ENCODE assay signal across 9 cellular contexts in the genomic region with DNA sequence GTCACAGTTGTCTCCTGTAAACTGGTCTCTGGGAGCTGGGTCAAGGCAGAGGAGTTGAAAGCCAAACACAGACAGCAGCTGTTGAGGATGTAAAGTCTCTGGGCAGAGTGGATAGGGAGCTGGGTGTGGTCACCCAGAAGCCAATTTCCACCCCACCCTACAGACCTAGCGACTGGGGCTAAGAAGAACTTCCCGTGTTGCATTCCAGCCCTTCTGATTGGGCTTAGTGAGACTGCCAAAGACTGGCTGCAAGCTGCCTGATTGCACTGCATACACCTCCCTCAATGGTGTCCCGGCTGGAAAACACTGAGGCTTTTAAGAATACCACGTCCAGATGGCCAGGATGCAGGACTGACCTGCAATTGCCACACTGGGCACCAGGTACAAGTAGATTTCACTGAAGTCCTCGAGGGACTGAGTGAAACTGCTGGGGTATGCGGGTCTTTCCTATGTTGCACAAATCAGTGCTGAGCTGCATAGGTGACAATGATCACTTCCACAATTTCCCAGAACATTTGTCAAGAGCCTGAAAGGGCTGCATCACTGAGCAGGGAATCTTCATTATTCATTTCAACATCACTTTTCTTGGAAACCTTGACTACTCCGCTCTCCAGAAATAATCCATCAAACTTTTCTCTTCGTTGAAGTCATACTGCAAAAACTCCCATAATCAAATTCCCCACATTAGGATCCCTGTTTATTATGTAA. TPM values are rescaled to one million over a fixed set of nuclear protein-coding genes. Genes with fewer than 3 reads are reported as not detected.
DNase-seq lines count a peak whose midpoint lies in the region; ATAC-seq and TF ChIP-seq lines count a peak whose summit lies in the region.
"Had no signal": no experiment of that assay in that cellular context is flagged by ENCODE, and none has a peak within 500 bp of the region (broad histone marks: within the 10 kb centered on the region; RNA-seq: fewer than 3 reads in every experiment).

No MANE protein-coding gene starts in this region.

- peaks cover 8% of the 10 kb centered on the region for H3K36me3 Mint-ChIP-seq in CD8-positive, alpha-beta T cell
- no peaks in the 10 kb centered on the region for H3K36me3 Mint-ChIP-seq in naive thymus-derived CD8-positive, alpha-beta T cell
- H3K36me3 Mint-ChIP-seq in glutamatergic neuron (ENCODE audit: unreplicated experiment): no peaks in the 10 kb centered on the region

- H3K4me3 ChIP-seq in CD8-positive, alpha-beta T cell (ENCODE audit: low read depth, low read length): no peak overlapping the region

- H3K36me3 ChIP-seq in CD8-positive, alpha-beta T cell (ENCODE audit: insufficient read depth, low read length): no peaks in the 10 kb centered on the region

- intact Hi-C loops in CD8-positive, alpha-beta T cell (cut with DNase I, micrococcal nuclease): no loop called here

- ATAC-seq in CD8-positive, alpha-beta T cell: no peak
- no peak for ATAC-seq in naive thymus-derived CD8-positive, alpha-beta T cell

- POLR2A ChIA-PET in CD8-positive, alpha-beta T cell (lab: Charles Lee): interaction anchor here (0.6 to 7.8 kb wide), 5 partner anchors 7 to 22 kb away, joined by 3 to 92 read pairs (median 14); no protein-coding TSS in a partner anchor
- POLR2A ChIA-PET in naive thymus-derived CD8-positive, alpha-beta T cell (lab: Charles Lee): interaction anchor here (0.6 to 8.3 kb wide), 8 partner anchors 10 to 1066 kb away, joined by 3 to 149 read pairs (median 4); no protein-coding TSS in a partner anchor

- peaks cover 74% of the 10 kb centered on the region for H3K4me1 Mint-ChIP-seq in CD8-positive, alpha-beta T cell (ENCODE audit: low read depth)
- peaks cover 42 to 88% (median 78%) of the 10 kb centered on the region in 4 donors for H3K4me1 Mint-ChIP-seq in naive thymus-derived CD8-positive, alpha-beta T cell
- H3K4me1 Mint-ChIP-seq in glutamatergic neuron (ENCODE audit: low read depth, unreplicated experiment): peaks cover 19% of the 10 kb centered on the region

- H3K27me3 Mint-ChIP-seq in CD8-positive, alpha-beta T cell (ENCODE audit: low read depth): no peaks in the 10 kb centered on the region
- no peaks in the 10 kb centered on the region for H3K27me3 Mint-ChIP-seq in naive thymus-derived CD8-positive, alpha-beta T cell
- H3K27me3 Mint-ChIP-seq in glutamatergic neuron (ENCODE audit: unreplicated experiment): no peaks in the 10 kb centered on the region

- H3K27ac ChIP-seq in CD8-positive, alpha-beta T cell (ENCODE audit: low read depth, low read length): no peak overlapping the region

- H3K4me1 ChIP-seq in CD8-positive, alpha-beta T cell (ENCODE audit: insufficient read depth, low read length): peaks cover 78% of the 10 kb centered on the region

- TF ChIP-seq CTCF in CD8-positive, alpha-beta T cell (IDR thresholded peaks at IDR 0.05): no peak
- no peak for TF ChIP-seq CTCF in glutamatergic neuron (IDR thresholded peaks at IDR 0.05; ENCODE audit: partially characterized antibody, unreplicated experiment)

- CTCF ChIA-PET in CD8-positive, alpha-beta T cell (lab: Charles Lee): interaction anchor here (1.0 to 3.0 kb wide), 4 partner anchors 9 to 70 kb away, joined by 3 to 20 read pairs (median 10); no protein-coding TSS in a partner anchor

- peak overlapping the region; percentile 84 for H3K27ac Mint-ChIP-seq in CD8-positive, alpha-beta T cell
- peak overlapping the region; percentile 14 to 96 (median 93) for H3K27ac Mint-ChIP-seq in naive thymus-derived CD8-positive, alpha-beta T cell
- H3K27ac Mint-ChIP-seq in glutamatergic neuron (ENCODE audit: unreplicated experiment): no peak overlapping the region

- no peaks in the 10 kb centered on the region for H3K9me3 ChIP-seq in CD8-positive, alpha-beta T cell (ENCODE audit: low read length)

- DNase-seq in CD8-positive, alpha-beta T cell: no peak
- DNase-seq in HUDEP-2 (lab: John Stamatoyannopoulos, UW; ENCODE audit: unreplicated experiment in 76 of 76) (peak in 56 of 76 experiments; percentile 2 to 66 (median 26)), cerebellar cortex (ENCODE audit: low spot score) (peak; percentile 60), NCI-H510A (lab: John Stamatoyannopoulos, UW) (no peak), glutamatergic neuron (no peak), SW 1271 (lab: John Stamatoyannopoulos, UW) (no peak), middle frontal gyrus (ENCODE audit: extremely low spot score, low spot score) (no peak)
- no peak for DNase-seq in naive thymus-derived CD8-positive, alpha-beta T cell
- DNase-seq: GOT3 had no signal

- peaks cover 2% of the 10 kb centered on the region for H3K9me3 Mint-ChIP-seq in CD8-positive, alpha-beta T cell
- H3K9me3 Mint-ChIP-seq in naive thymus-derived CD8-positive, alpha-beta T cell: peaks cover 0 to 4% (median 0%) of the 10 kb centered on the region in 9 donors
- H3K9me3 Mint-ChIP-seq in glutamatergic neuron (ENCODE audit: unreplicated experiment): peaks cover 1% of the 10 kb centered on the region

- H3K27me3 ChIP-seq in CD8-positive, alpha-beta T cell (ENCODE audit: insufficient read depth, low read length): no peaks in the 10 kb centered on the region

- H3K4me3 Mint-ChIP-seq in CD8-positive, alpha-beta T cell: peak overlapping the region; percentile 53
- H3K4me3 Mint-ChIP-seq in naive thymus-derived CD8-positive, alpha-beta T cell: peak overlapping the region in 9 of 10 donors; percentile 17 to 79 (median 59)
- H3K4me3 Mint-ChIP-seq in glutamatergic neuron (ENCODE audit: unreplicated experiment): no peak overlapping the region

RNA-seq across cellular contexts. Expression of a gene that starts 43.1 kb away (rescaled TPM):
- 100 to 1,000 TPM; 224 to 240 TPM for total RNA-seq in CD8-positive, alpha-beta T cell
- total RNA-seq in naive thymus-derived CD8-positive, alpha-beta T cell: 100 to 1,000 TPM; 108 to 111 TPM
- polyA plus RNA-seq in naive thymus-derived CD8-positive, alpha-beta T cell: 10 to 100 TPM; 37.8 to 48.1 (median 44.7) TPM
- 50.8 TPM for total RNA-seq in glutamatergic neuron (ENCODE audit: unreplicated experiment)

Comparison
In these comparisons a context has a peak if more than half of its experiments do, and no peak if none do; other contexts are left out.
1. DNase-seq: peak in HUDEP-2 (56 of 76) and cerebellar cortex (single experiment); none in CD8-positive, alpha-beta T cell (0 of 7), naive thymus-derived CD8-positive, alpha-beta T cell (0 of 10), NCI-H510A (single experiment), glutamatergic neuron (single experiment), SW 1271 (0 of 2) and middle frontal gyrus (single experiment).